Comparison of ENCODE assay signal across 15 cellular contexts in the genomic region with DNA sequence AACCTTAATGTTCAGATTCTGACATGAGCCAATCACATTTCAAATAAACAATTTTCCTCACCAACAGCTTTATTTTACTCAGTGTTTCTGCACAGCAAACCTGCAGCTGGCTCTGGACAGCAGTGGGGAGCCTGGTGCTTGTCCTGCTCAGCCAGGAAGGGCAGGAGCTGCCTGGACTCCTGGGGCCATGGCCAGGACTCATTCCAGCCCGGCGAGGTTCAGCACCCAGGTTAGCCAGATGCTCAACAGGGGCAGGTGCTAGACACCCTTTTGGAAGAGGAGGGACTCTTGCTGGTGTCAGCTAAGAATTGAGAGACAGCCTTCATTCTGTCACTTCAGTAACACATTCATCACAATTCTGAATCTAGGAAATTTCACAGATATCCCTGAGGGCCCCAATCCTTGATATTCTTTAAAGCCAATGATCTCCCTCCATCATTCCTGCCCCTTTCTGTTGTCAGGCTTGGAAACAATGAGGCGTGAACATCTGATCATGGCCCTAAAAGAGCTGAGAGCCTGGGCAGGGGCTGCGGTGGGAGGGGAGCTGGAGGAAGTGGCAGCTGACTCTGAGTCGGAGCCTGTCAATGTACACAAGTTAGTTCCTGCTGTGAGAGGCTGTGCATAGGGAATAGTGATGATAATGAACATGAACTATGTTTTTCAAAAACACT.
A peak's percentile ranks its signal among the peaks of the same experiment; 100 is the strongest.
DNase-seq lines count a peak whose midpoint lies in the region; ATAC-seq, FAIRE-seq and TF ChIP-seq lines count a peak whose summit lies in the region.
"Had no signal": no experiment of that assay in that cellular context is flagged by ENCODE, and none has a peak within 500 bp of the region (broad histone marks: within the 10 kb centered on the region; RNA-seq: fewer than 3 reads in every experiment).

No MANE protein-coding gene starts in this region.

- H3K4me3 ChIP-seq in CD8-positive, alpha-beta T cell (ENCODE audit: low read depth, low read length) = no peak overlapping the region
- H3K4me3 ChIP-seq in Jurkat, Clone E6-1 (ENCODE audit: low read length) = no peak overlapping the region
- H3K4me3 ChIP-seq in bronchial epithelial cell (ENCODE audit: low read depth, low read length) (no peak overlapping the region), Caco-2 (ENCODE audit: low read depth, low read length) (no peak overlapping the region), coronary artery (no peak overlapping the region)
- H3K4me3 ChIP-seq in naive thymus-derived CD4-positive, alpha-beta T cell (ENCODE audit: low read length) = no peak overlapping the region
- H3K4me3 ChIP-seq: ascending aorta, suprapubic skin had no signal

- CTCF ChIA-PET in CD8-positive, alpha-beta T cell (lab: Charles Lee) = interaction anchor here (0.7 kb wide), 1 partner anchor 31 kb away, joined by 3 read pairs; no protein-coding TSS in a partner anchor
- CTCF ChIA-PET in naive thymus-derived CD4-positive, alpha-beta T cell (lab: Charles Lee) = no interaction called here
- CTCF ChIA-PET in Caco-2 (lab: Charles Lee) = interaction anchor here (0.6 kb wide), 1 partner anchor 15 kb away, joined by 3 read pairs; no protein-coding TSS in a partner anchor

- no peaks in the 10 kb centered on the region for H3K9me3 Mint-ChIP-seq in CD8-positive, alpha-beta T cell
- H3K9me3 Mint-ChIP-seq in naive thymus-derived CD4-positive, alpha-beta T cell = peaks cover 0 to 1% (median 0%) of the 10 kb centered on the region in 11 donors
- no peaks in the 10 kb centered on the region for H3K9me3 Mint-ChIP-seq in Caco-2 (ENCODE audit: unreplicated experiment)

- H3K27ac ChIP-seq in CD8-positive, alpha-beta T cell (ENCODE audit: low read depth, low read length) = no peak overlapping the region
- H3K27ac ChIP-seq in naive thymus-derived CD4-positive, alpha-beta T cell (ENCODE audit: low read depth, low read length) = no peak overlapping the region
- no peak overlapping the region for H3K27ac ChIP-seq in coronary artery
- H3K27ac ChIP-seq: ascending aorta, suprapubic skin had no signal

- no peak for TF ChIP-seq CTCF in CD8-positive, alpha-beta T cell (IDR thresholded peaks at IDR 0.05)
- TF ChIP-seq CTCF in bronchial epithelial cell (IDR thresholded peaks at IDR 0.05; ENCODE audit: insufficient read depth, low read length, severe bottlenecking) (no peak), Caco-2 (IDR thresholded peaks at IDR 0.05; ENCODE audit: insufficient read depth in 1 of 2, low read depth in 1 of 2, low read length in 1 of 2, severe bottlenecking in 1 of 2, unreplicated experiment in 1 of 2) (no peak), coronary artery (IDR thresholded peaks at IDR 0.05) (no peak)

- no peaks in the 10 kb centered on the region for H3K27me3 ChIP-seq in CD8-positive, alpha-beta T cell (ENCODE audit: insufficient read depth, low read length)
- no peaks in the 10 kb centered on the region for H3K27me3 ChIP-seq in bronchial epithelial cell (ENCODE audit: control insufficient read depth, insufficient read depth, low read length)
- no peaks in the 10 kb centered on the region for H3K27me3 ChIP-seq in naive thymus-derived CD4-positive, alpha-beta T cell (ENCODE audit: control insufficient read depth in 2 of 2, insufficient read depth in 2 of 2, low read length in 2 of 2)
- no peaks in the 10 kb centered on the region for H3K27me3 ChIP-seq in Caco-2 (replicated peaks; ENCODE audit: control insufficient read depth, insufficient read depth, low read length)
- H3K27me3 ChIP-seq: ascending aorta, suprapubic skin had no signal

- H3K27me3 Mint-ChIP-seq in CD8-positive, alpha-beta T cell (ENCODE audit: low read depth) = no peaks in the 10 kb centered on the region
- H3K27me3 Mint-ChIP-seq in naive thymus-derived CD4-positive, alpha-beta T cell = no peaks in the 10 kb centered on the region
- no peaks in the 10 kb centered on the region for H3K27me3 Mint-ChIP-seq in Caco-2 (ENCODE audit: insufficient read depth, unreplicated experiment)

- H3K4me1 ChIP-seq in CD8-positive, alpha-beta T cell (ENCODE audit: insufficient read depth, low read length) = peaks cover 26% of the 10 kb centered on the region
- H3K4me1 ChIP-seq in naive thymus-derived CD4-positive, alpha-beta T cell (ENCODE audit: control insufficient read depth in 2 of 2, insufficient read depth in 2 of 2, low read length in 2 of 2) = peaks cover 4 to 13% of the 10 kb centered on the region in 2 donors
- no peaks in the 10 kb centered on the region for H3K4me1 ChIP-seq in Caco-2
- H3K4me1 ChIP-seq: ascending aorta, suprapubic skin had no signal

- H3K9me3 ChIP-seq in CD8-positive, alpha-beta T cell (ENCODE audit: low read length) = no peaks in the 10 kb centered on the region
- H3K9me3 ChIP-seq in naive thymus-derived CD4-positive, alpha-beta T cell (ENCODE audit: control insufficient read depth in 2 of 3, low read length in 3 of 3) = no peaks in the 10 kb centered on the region
- H3K9me3 ChIP-seq in Caco-2 = no peaks in the 10 kb centered on the region
- H3K9me3 ChIP-seq: ascending aorta, suprapubic skin had no signal

- intact Hi-C loops in CD8-positive, alpha-beta T cell (cut with DNase I, micrococcal nuclease) = no loop called here
- intact Hi-C loops in naive thymus-derived CD4-positive, alpha-beta T cell (cut with micrococcal nuclease) = loop anchor here in 1 of 2 donors (10.0 kb wide), 1 partner anchor 768 kb away; no protein-coding TSS in a partner anchor
- intact Hi-C loops in Caco-2 (cut with micrococcal nuclease; ENCODE audit: unreplicated experiment) = loop anchor here (10.0 kb wide), 1 partner anchor 768 kb away; no protein-coding TSS in a partner anchor

- no peak for DNase-seq in CD8-positive, alpha-beta T cell
- peak; percentile 29 for DNase-seq in Jurkat, Clone E6-1 (ENCODE audit: low read depth, low spot score)
- DNase-seq in bronchial epithelial cell (ENCODE audit: low read depth) (peak; percentile 20), NCI-H526 (lab: John Stamatoyannopoulos, UW) (no peak), Caco-2 (no peak), coronary artery (ENCODE audit: low spot score) (no peak)
- DNase-seq in naive thymus-derived CD4-positive, alpha-beta T cell = no peak
- DNase-seq: activated T-cell treated with anti-CD3 and anti-CD28 coated beads, Interleukin-2, amount 50 U/mL, for 1 hour; kidney; NCI-H2029; small intestine had no signal

- H3K4me3 Mint-ChIP-seq in CD8-positive, alpha-beta T cell = no peak overlapping the region
- H3K4me3 Mint-ChIP-seq in naive thymus-derived CD4-positive, alpha-beta T cell = peak overlapping the region in 2 of 10 donors; percentile 52 to 54
- H3K4me3 Mint-ChIP-seq in Caco-2 (ENCODE audit: unreplicated experiment) = no peak overlapping the region

- H3K27ac Mint-ChIP-seq in CD8-positive, alpha-beta T cell = peak overlapping the region; percentile 56
- peak overlapping the region in 8 of 9 donors; percentile 24 to 84 (median 78) for H3K27ac Mint-ChIP-seq in naive thymus-derived CD4-positive, alpha-beta T cell
- no peak overlapping the region for H3K27ac Mint-ChIP-seq in Caco-2 (ENCODE audit: unreplicated experiment)

- peaks cover 41% of the 10 kb centered on the region for H3K4me1 Mint-ChIP-seq in CD8-positive, alpha-beta T cell (ENCODE audit: low read depth)
- peaks cover 4 to 56% (median 42%) of the 10 kb centered on the region in 7 donors for H3K4me1 Mint-ChIP-seq in naive thymus-derived CD4-positive, alpha-beta T cell
- no peaks in the 10 kb centered on the region for H3K4me1 Mint-ChIP-seq in Caco-2 (ENCODE audit: low read depth, unreplicated experiment)

- no peak for ATAC-seq in CD8-positive, alpha-beta T cell
- ATAC-seq in naive thymus-derived CD4-positive, alpha-beta T cell = no peak
- ATAC-seq in HG03039 (IDR thresholded peaks at IDR 0.05; ENCODE audit: unreplicated experiment) = no peak
- ATAC-seq: activated CD4-positive, CD25-positive, alpha-beta regulatory T cell treated with anti-CD3 and anti-CD28 coated beads, Interleukin-2, amount 50 U/mL, for 24 hours had no signal

- H3K36me3 Mint-ChIP-seq in CD8-positive, alpha-beta T cell = peaks cover 60% of the 10 kb centered on the region
- peaks cover 13 to 61% (median 36%) of the 10 kb centered on the region in 5 donors for H3K36me3 Mint-ChIP-seq in naive thymus-derived CD4-positive, alpha-beta T cell
- no peaks in the 10 kb centered on the region for H3K36me3 Mint-ChIP-seq in Caco-2 (ENCODE audit: insufficient read depth, unreplicated experiment)

- POLR2A ChIA-PET in CD8-positive, alpha-beta T cell (lab: Charles Lee) = interaction anchor here (0.6 kb wide), 1 partner anchor 111 kb away, joined by 3 read pairs; no protein-coding TSS in a partner anchor
- POLR2A ChIA-PET in naive thymus-derived CD4-positive, alpha-beta T cell (lab: Charles Lee) = no interaction called here
- POLR2A ChIA-PET in Caco-2 (lab: Charles Lee) = no interaction called here

- no TSS peak for BruUV-seq in Caco-2 (replicated peaks; lab: Mats Ljungman, UMichigan)

- peaks cover 13% of the 10 kb centered on the region for H3K36me3 ChIP-seq in CD8-positive, alpha-beta T cell (ENCODE audit: insufficient read depth, low read length)
- no peaks in the 10 kb centered on the region for H3K36me3 ChIP-seq in bronchial epithelial cell (ENCODE audit: control insufficient read depth, insufficient read depth, low read length)
- H3K36me3 ChIP-seq in naive thymus-derived CD4-positive, alpha-beta T cell (ENCODE audit: control insufficient read depth in 2 of 3, insufficient read depth in 3 of 3, low read length in 3 of 3) = peaks cover 0 to 36% (median 0%) of the 10 kb centered on the region in 3 experiments
- no peaks in the 10 kb centered on the region for H3K36me3 ChIP-seq in Caco-2 (ENCODE audit: control insufficient read depth, insufficient read depth, low read length)

- no peak for FAIRE-seq in bronchial epithelial cell (lab: Jason Lieb, UNC)
- FAIRE-seq: kidney, small intestine had no signal

Comparison
In these comparisons a context has a peak if more than half of its experiments do, and no peak if none do; other contexts are left out.
1. DNase-seq: peak in Jurkat, Clone E6-1 (single experiment) and bronchial epithelial cell (single experiment); none in CD8-positive, alpha-beta T cell (0 of 7), naive thymus-derived CD4-positive, alpha-beta T cell (0 of 9), NCI-H526 (0 of 2), Caco-2 (0 of 2) and coronary artery (single experiment).